8 cellular contexts compared by ENCODE assay signal in genomic region chr22:41481131-41481830, GRCh38. TPM values are rescaled to one million over a fixed set of nuclear protein-coding genes. Genes with fewer than 3 reads are reported as not detected.
DNase-seq lines count a peak whose midpoint lies in the region; ATAC-seq and TF ChIP-seq lines count a peak whose summit lies in the region.

No MANE protein-coding gene starts in this region.

- H4K20me1 ChIP-seq in IMR-90 (ENCODE audit: insufficient read depth, low read length) = peaks cover 50% of the 10 kb centered on the region

- no peak overlapping the region for H2BK5ac ChIP-seq in IMR-90 (ENCODE audit: low read depth, low read length, poor library complexity, severe bottlenecking)

- BruUV-seq in IMR-90 (replicated peaks; lab: Mats Ljungman, UMichigan) = no TSS peak

- TF ChIP-seq CTCF in IMR-90 (conservative IDR thresholded peaks at IDR 0.05; ENCODE audit: low read depth, low read length) (no peak), lower lobe of right lung (IDR thresholded peaks at IDR 0.05) (no peak), tibial nerve (IDR thresholded peaks at IDR 0.05) (no peak), prostate gland (IDR thresholded peaks at IDR 0.05) (no peak)

- no peaks in the 10 kb centered on the region for H3K36me3 ChIP-seq in IMR-90 (ENCODE audit: control insufficient read depth, insufficient read depth, low read length)
- peaks cover 8% of the 10 kb centered on the region for H3K36me3 ChIP-seq in lower lobe of right lung
- H3K36me3 ChIP-seq in tibial nerve = no peaks in the 10 kb centered on the region
- H3K36me3 ChIP-seq in prostate gland = no peaks in the 10 kb centered on the region

- TF ChIP-seq EP300 in tibial nerve (IDR thresholded peaks at IDR 0.05) = no peak

- H3K27ac ChIP-seq in IMR-90 (ENCODE audit: insufficient read depth, low read length) = no peak overlapping the region
- peak overlapping the region; percentile 26 for H3K27ac ChIP-seq in lower lobe of right lung
- H3K27ac ChIP-seq in tibial nerve = peak overlapping the region; percentile 73 to 95 (median 84)
- H3K27ac ChIP-seq in prostate gland = no peak overlapping the region

- no peak for TF ChIP-seq POLR2A in IMR-90 (IDR thresholded peaks at IDR 0.05; ENCODE audit: low read depth, low read length)
- TF ChIP-seq POLR2A in tibial nerve (IDR thresholded peaks at IDR 0.05) = no peak
- TF ChIP-seq POLR2A in prostate gland (IDR thresholded peaks at IDR 0.05) = no peak

- H2AK5ac ChIP-seq in IMR-90 (ENCODE audit: low read depth, low read length) = no peak overlapping the region; the same call in 1 of the 2 replicates

- POLR2A ChIA-PET in IMR-90 (lab: Charles Lee; ENCODE audit: unreplicated experiment) = no interaction called here

- H3K4me3 ChIP-seq in IMR-90 (ENCODE audit: insufficient read depth, low read depth, low read length) = no peak overlapping the region
- no peak overlapping the region for H3K4me3 ChIP-seq in lower lobe of right lung
- no peak overlapping the region for H3K4me3 ChIP-seq in tibial nerve
- H3K4me3 ChIP-seq in prostate gland = no peak overlapping the region

- intact Hi-C loops in IMR-90 (cut with micrococcal nuclease) = no loop called here
- intact Hi-C loops in dendritic cell treated with granulocyte-macrophage colony-stimulating factor and Interleukin-4, amounts not matched to agents 40 ng/mL and 50 ng/mL, for 4 days (cut with micrococcal nuclease) = no loop called here
- intact Hi-C loops in lower lobe of right lung (cut with DNase I) = no loop called here
- intact Hi-C loops in prostate gland (cut with DNase I) = no loop called here

- no peak overlapping the region for H4K8ac ChIP-seq in IMR-90 (ENCODE audit: low read depth in 2 of 2, low read length in 2 of 2)

- peaks cover 22 to 87% of the 10 kb centered on the region in 2 experiments for H3K79me1 ChIP-seq in IMR-90 (ENCODE audit: low read depth in 1 of 2, low read length in 2 of 2)

- H2AK9ac ChIP-seq in IMR-90 (replicated peaks; ENCODE audit: low read depth, low read length, poor library complexity) = no peak overlapping the region

- no peaks in the 10 kb centered on the region for H3K27me3 Mint-ChIP-seq in dendritic cell treated with granulocyte-macrophage colony-stimulating factor and Interleukin-4, amounts not matched to agents 40 ng/mL and 50 ng/mL, for 4 days

- no peaks in the 10 kb centered on the region for H3K9me3 Mint-ChIP-seq in dendritic cell treated with granulocyte-macrophage colony-stimulating factor and Interleukin-4, amounts not matched to agents 40 ng/mL and 50 ng/mL, for 4 days

- no peak overlapping the region for H2AFZ ChIP-seq in IMR-90 (replicated peaks; ENCODE audit: low read length, poor library complexity)

- H3K9me3 ChIP-seq in IMR-90 (ENCODE audit: control insufficient read depth, insufficient read depth, low read length) (no peaks in the 10 kb centered on the region), lower lobe of right lung (no peaks in the 10 kb centered on the region), tibial nerve (no peaks in the 10 kb centered on the region), prostate gland (no peaks in the 10 kb centered on the region)

- H3K36me3 Mint-ChIP-seq in dendritic cell treated with granulocyte-macrophage colony-stimulating factor and Interleukin-4, amounts not matched to agents 40 ng/mL and 50 ng/mL, for 4 days (ENCODE audit: low read depth) = peaks cover 52% of the 10 kb centered on the region

- H3K9me1 ChIP-seq in IMR-90 (ENCODE audit: insufficient read depth, low read length) = peaks cover 29% of the 10 kb centered on the region

- peak overlapping the region; percentile 38 for H3K4ac ChIP-seq in IMR-90 (ENCODE audit: low read depth, low read length)

- WGBS in IMR-90 (ENCODE audit: extremely low coverage in 2 of 2, insufficient read length in 1 of 2), 2 experiments = 88% methylated on average over 7 of the region's 15 CpGs; no CpG with 5 or more reads in 1 of the 2 experiments
- 50 to 54% methylated on average over 12 to 15 of the region's 15 CpGs for WGBS in tibial nerve, 2 donors
- 77% methylated on average over 14 of the region's 15 CpGs for WGBS in prostate gland

- TF ChIP-seq RAD21 in IMR-90 (IDR thresholded peaks at IDR 0.05; ENCODE audit: low read length) = no peak

- peaks cover 56% of the 10 kb centered on the region for H3K4me1 Mint-ChIP-seq in dendritic cell treated with granulocyte-macrophage colony-stimulating factor and Interleukin-4, amounts not matched to agents 40 ng/mL and 50 ng/mL, for 4 days (ENCODE audit: low read depth)

- no peak overlapping the region for H3K9ac ChIP-seq in IMR-90 (ENCODE audit: low read depth, low read length)

- H3K56ac ChIP-seq in IMR-90 (ENCODE audit: extremely low read depth, insufficient read depth, low read length) = no peak overlapping the region

- no peak overlapping the region for H3K18ac ChIP-seq in IMR-90 (ENCODE audit: low read depth, low read length)

- DNase-seq in IMR-90 (peak; percentile 54), lower lobe of right lung (no peak), tibial nerve (ENCODE audit: low spot score in 2 of 2) (no peak), prostate gland (ENCODE audit: low spot score) (no peak), COLO829 (ENCODE audit: low spot score) (no peak)

- H4K91ac ChIP-seq in IMR-90 (ENCODE audit: insufficient read depth, low read depth, low read length) = no peak overlapping the region

- ATAC-seq in IMR-90 (ENCODE audit: low read depth) (no peak), lower lobe of right lung (peak; percentile 45 to 67), HG03354 (IDR thresholded peaks at IDR 0.05; ENCODE audit: poor library complexity, severe bottlenecking, unreplicated experiment) (no peak), GM21825 (IDR thresholded peaks at IDR 0.05; ENCODE audit: unreplicated experiment) (no peak)

- no peak overlapping the region for H3K14ac ChIP-seq in IMR-90 (replicated peaks; ENCODE audit: low read depth, low read length)

- CTCF ChIA-PET in IMR-90 (lab: Yijun Ruan, JAX) = interaction anchor here (1.9 kb wide), 1 partner anchor 36 kb away, joined by 7 read pairs; no protein-coding TSS in a partner anchor

- H2BK20ac ChIP-seq in IMR-90 (ENCODE audit: low read depth, low read length) = peak overlapping the region; percentile 33; the same call in 1 of the 2 replicates

- dilution Hi-C loops in IMR-90 (cut with HindIII; ENCODE audit: low sequenced_read_pairs, unreplicated experiment) = no loop called here

- H3K4me3 Mint-ChIP-seq in dendritic cell treated with granulocyte-macrophage colony-stimulating factor and Interleukin-4, amounts not matched to agents 40 ng/mL and 50 ng/mL, for 4 days = no peak overlapping the region

- H2BK120ac ChIP-seq in IMR-90 (ENCODE audit: low read depth, low read length) = no peak overlapping the region

- H3K4me1 ChIP-seq in IMR-90 (ENCODE audit: control insufficient read depth, insufficient read depth, low read length) = peaks cover 37% of the 10 kb centered on the region
- peaks cover 51% of the 10 kb centered on the region for H3K4me1 ChIP-seq in lower lobe of right lung
- H3K4me1 ChIP-seq in tibial nerve = peaks cover 9 to 88% (median 66%) of the 10 kb centered on the region in 4 donors
- H3K4me1 ChIP-seq in prostate gland (replicated peaks) = no peaks in the 10 kb centered on the region

- H2BK15ac ChIP-seq in IMR-90 (ENCODE audit: low read depth, low read length) = no peak overlapping the region; the same call in 2 of the 3 replicates

- H3K4me2 ChIP-seq in IMR-90 (ENCODE audit: low read depth, low read length) = peak overlapping the region; percentile 32; the same call in 1 of the 2 replicates

- H4K5ac ChIP-seq in IMR-90 (ENCODE audit: low read depth, low read length) = no peak overlapping the region

- in situ Hi-C loops in IMR-90 (cut with MboI; ENCODE audit: low sequenced_read_pairs) = no loop called here

- H3K27ac Mint-ChIP-seq in dendritic cell treated with granulocyte-macrophage colony-stimulating factor and Interleukin-4, amounts not matched to agents 40 ng/mL and 50 ng/mL, for 4 days = peak overlapping the region; percentile 9

- no peak overlapping the region for H3K23ac ChIP-seq in IMR-90 (ENCODE audit: low read depth, low read length)

- H3K27me3 ChIP-seq in IMR-90 (ENCODE audit: control insufficient read depth, insufficient read depth, low read length) (no peaks in the 10 kb centered on the region), lower lobe of right lung (ENCODE audit: low read depth) (no peaks in the 10 kb centered on the region), tibial nerve (no peaks in the 10 kb centered on the region), prostate gland (replicated peaks; ENCODE audit: insufficient read depth) (no peaks in the 10 kb centered on the region)

TF ChIP-seq in IMR-90, 13 proteins besides CTCF, POLR2A, EP300 and RAD21:
- TF ChIP-seq BHLHE40 (IDR thresholded peaks at IDR 0.05; ENCODE audit: low read depth, low read length) (no peak), MXI1 (IDR thresholded peaks at IDR 0.05; ENCODE audit: borderline replicate concordance, low read depth, low read length) (no peak), MAFK (IDR thresholded peaks at IDR 0.05; ENCODE audit: low read depth, low read length) (no peak), MAZ (IDR thresholded peaks at IDR 0.05; ENCODE audit: borderline replicate concordance, low read depth, low read length) (no peak), CHD1 (IDR thresholded peaks at IDR 0.05; ENCODE audit: low read depth, low read length) (no peak), FOS (IDR thresholded peaks at IDR 0.05; ENCODE audit: low read depth, low read length) (no peak), NFE2L2 (IDR thresholded peaks at IDR 0.05; ENCODE audit: low read depth, low read length) (no peak)

RNA-seq across cellular contexts. Expression of gene ACO2, which starts 12.4 kb away (rescaled TPM):
- 65.3 and 71.3 TPM in 2 replicates for total RNA-seq in IMR-90 (2012; rRNA removed)
- polyA plus RNA-seq in IMR-90 (2012; rRNA removed) = 69.5 and 72.9 TPM in 2 replicates
- 55.7 and 81.0 TPM in 2 replicates for polyA plus RNA-seq in IMR-90 (2012; cell fraction: cytosol; rRNA removed)
- 43.2 and 73.9 TPM in 2 replicates for polyA plus RNA-seq in IMR-90 (2012; cell fraction: nucleus; rRNA removed; ENCODE audit: low replicate concordance)
- 77.7 TPM for total RNA-seq in lower lobe of right lung
- 10 to 100 TPM; 69.9 to 91.1 (median 76.4) TPM for total RNA-seq in tibial nerve
- 100 to 1,000 TPM; 100 to 177 TPM for total RNA-seq in prostate gland

RNA-seq across cellular contexts. Expression of gene PHF5A, which starts 12.8 kb away (rescaled TPM):
- total RNA-seq in IMR-90 (2012; rRNA removed) = 50.9 and 76.1 TPM in 2 replicates
- 49.1 and 54.9 TPM in 2 replicates for polyA plus RNA-seq in IMR-90 (2012; rRNA removed)
- polyA plus RNA-seq in IMR-90 (2012; cell fraction: cytosol; rRNA removed) = 14.7 and 25.4 TPM in 2 replicates
- polyA plus RNA-seq in IMR-90 (2012; cell fraction: nucleus; rRNA removed; ENCODE audit: low replicate concordance) = 14.0 and 14.6 TPM in 2 replicates
- total RNA-seq in lower lobe of right lung = 31.1 TPM
- total RNA-seq in tibial nerve = 10 to 100 TPM; 32.6 to 51.5 (median 36.4) TPM
- 10 to 100 TPM; 35.8 to 40.2 TPM for total RNA-seq in prostate gland

RNA-seq across cellular contexts. Expression of gene TOB2, which starts 34.7 kb away (rescaled TPM):
- total RNA-seq in IMR-90 (2012; rRNA removed) = 16.9 and 17.4 TPM in 2 replicates
- 23.3 and 24.2 TPM in 2 replicates for polyA plus RNA-seq in IMR-90 (2012; rRNA removed)
- 16.0 and 24.3 TPM in 2 replicates for polyA plus RNA-seq in IMR-90 (2012; cell fraction: cytosol; rRNA removed)
- 16.4 and 23.4 TPM in 2 replicates for polyA plus RNA-seq in IMR-90 (2012; cell fraction: nucleus; rRNA removed; ENCODE audit: low replicate concordance)
- total RNA-seq in lower lobe of right lung = 49.0 TPM
- total RNA-seq in tibial nerve = 10 to 100 TPM; 50.8 to 67.3 (median 56.9) TPM
- 10 to 100 TPM; 56.7 to 80.8 TPM for total RNA-seq in prostate gland

Comparison
In these comparisons a context has a peak if more than half of its experiments do, and no peak if none do; other contexts are left out.
1. ATAC-seq: peak in lower lobe of right lung (2 of 2); none in IMR-90 (single experiment), HG03354 (single experiment) and GM21825 (single experiment).
2. H3K27ac ChIP-seq: peak in lower lobe of right lung (single experiment) and tibial nerve (4 of 4); none in IMR-90 (single experiment) and prostate gland (0 of 2).